In the genomic region with DNA sequence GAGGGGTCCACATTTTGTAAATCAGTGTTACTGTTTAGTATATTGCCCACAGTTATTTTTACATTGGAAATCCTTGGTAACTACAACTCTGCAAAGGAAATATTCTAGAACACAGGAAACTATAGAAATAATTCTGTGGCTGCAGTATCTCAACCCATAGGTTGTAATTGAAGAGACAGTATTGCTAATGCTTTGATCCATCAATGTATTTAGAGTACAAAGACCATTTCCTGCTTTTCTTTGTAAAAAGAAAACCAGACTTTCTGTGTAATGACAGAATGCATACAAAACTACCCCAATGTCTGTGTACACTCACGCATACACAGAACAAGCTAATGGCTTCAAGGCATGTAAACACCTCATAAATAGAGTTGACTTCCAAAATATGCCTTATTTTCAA, we compare ENCODE assay signal across 36 cellular contexts.
"Had no signal": no experiment of that assay in that cellular context is flagged by ENCODE, and none has a peak within 500 bp of the region (broad histone marks: within the 10 kb centered on the region; RNA-seq: fewer than 3 reads in every experiment).

No MANE protein-coding gene starts in this region.

- DNase-seq: activated effector memory CD4-positive, alpha-beta T cell treated with anti-CD3 and anti-CD28 coated beads, Interleukin-2, amount 50 U/mL, for 16 hours; activated effector memory CD4-positive, alpha-beta T cell treated with Interleukin-2 at 50 U/mL for 16 hours; activated gamma-delta T cell; activated gamma-delta T cell treated with Interleukin-2 at 50 U/mL for 16 hours; activated naive CD4-positive, alpha-beta T cell; activated naive CD4-positive, alpha-beta T cell treated with anti-CD3 and anti-CD28 coated beads for 36 hours; activated naive CD4-positive, alpha-beta T cell treated with anti-CD3 and anti-CD28 coated beads, Interleukin-2, amount 10 ng/mL, durations not matched to agents 7 days and 5 days; activated naive CD4-positive, alpha-beta T cell treated with anti-CD3 and anti-CD28 coated beads, Interleukin-2, amount 50 U/mL, for 16 hours; activated naive CD4-positive, alpha-beta T cell treated with Interleukin-2 at 50 U/mL for 16 hours; activated naive CD8-positive, alpha-beta T cell treated with anti-CD3 and anti-CD28 coated beads for 36 hours; activated naive CD8-positive, alpha-beta T cell treated with anti-CD3 and anti-CD28 coated beads, Interleukin-2, amount 10 ng/mL, durations not matched to agents 7 days and 5 days; activated naive CD8-positive, alpha-beta T cell treated with anti-CD3 and anti-CD28 coated beads, Interleukin-2, amount 50 U/mL, for 24 hours; activated T-cell treated with anti-CD3 and anti-CD28 coated beads, Interleukin-2, amount 50 U/mL, for 4 hours; activated T-cell treated with anti-CD3 and anti-CD28 coated beads, Interleukin-2, amount 50 U/mL, for 48 hours; activated T-cell treated with anti-CD3 and anti-CD28 coated beads, Interleukin-2, amount 50 U/mL, for 72 hours; adrenal gland; amniotic stem cell; amygdala; anterior cingulate cortex; aorta; body of pancreas; brain microvascular endothelial cell; caudate nucleus; central memory CD4-positive, alpha-beta T cell; cerebellar nuclear complex had no signal

- H3K4me3 ChIP-seq: adrenal gland, ascending aorta, body of pancreas, breast epithelium, cardiac muscle cell had no signal

- H3K27ac ChIP-seq: adrenal gland, ascending aorta, body of pancreas, brain microvascular endothelial cell, breast epithelium, cardiac muscle cell had no signal

- ATAC-seq: activated naive CD4-positive, alpha-beta T cell treated with anti-CD3 and anti-CD28 coated beads, Interleukin-2, amount 50 U/mL, for 72 hours; activated naive CD8-positive, alpha-beta T cell treated with anti-CD3 and anti-CD28 coated beads, Interleukin-2, amount 50 U/mL, for 24 hours; activated T-cell treated with anti-CD3 and anti-CD28 coated beads, Interleukin-2, amount 50 U/mL, for 4 hours; activated T-cell treated with anti-CD3 and anti-CD28 coated beads, Interleukin-2, amount 50 U/mL, for 72 hours; activated T-helper 17 cell treated with anti-CD3 and anti-CD28 coated beads, Interleukin-2, amount 50 U/mL, for 72 hours; body of pancreas had no signal

- H3K27me3 ChIP-seq: adrenal gland, ascending aorta, body of pancreas, brain microvascular endothelial cell, breast epithelium, cardiac muscle cell had no signal

- H3K36me3 ChIP-seq: adrenal gland, ascending aorta, brain microvascular endothelial cell, breast epithelium, cardiac muscle cell had no signal

- H3K4me1 Mint-ChIP-seq: activated naive CD4-positive, alpha-beta T cell treated with anti-CD3 and anti-CD28 coated beads, Interleukin-2, amount 10 ng/mL, durations not matched to agents 7 days and 5 days; activated naive CD4-positive, alpha-beta T cell treated with anti-CD3 and anti-CD28 coated beads, Interleukin-2, amount 50 U/mL, for 24 hours; activated naive CD8-positive, alpha-beta T cell treated with anti-CD3 and anti-CD28 coated beads for 36 hours; activated naive CD8-positive, alpha-beta T cell treated with anti-CD3 and anti-CD28 coated beads, Interleukin-2, amount 10 ng/mL, durations not matched to agents 7 days and 5 days; activated naive CD8-positive, alpha-beta T cell treated with anti-CD3 and anti-CD28 coated beads, Interleukin-2, amount 50 U/mL, for 24 hours; activated T-helper 17 cell treated with anti-CD3 and anti-CD28 coated beads, Interleukin-2, amount 50 U/mL, for 72 hours; brain; central memory CD8-positive, alpha-beta T cell had no signal

- H3K9me3 Mint-ChIP-seq: activated naive CD4-positive, alpha-beta T cell treated with anti-CD3 and anti-CD28 coated beads for 36 hours; activated naive CD4-positive, alpha-beta T cell treated with anti-CD3 and anti-CD28 coated beads, Interleukin-2, amount 10 ng/mL, durations not matched to agents 7 days and 5 days; activated naive CD4-positive, alpha-beta T cell treated with anti-CD3 and anti-CD28 coated beads, Interleukin-2, amount 50 U/mL, for 24 hours; activated naive CD8-positive, alpha-beta T cell treated with anti-CD3 and anti-CD28 coated beads for 36 hours; activated naive CD8-positive, alpha-beta T cell treated with anti-CD3 and anti-CD28 coated beads, Interleukin-2, amount 10 ng/mL, durations not matched to agents 7 days and 5 days; activated naive CD8-positive, alpha-beta T cell treated with anti-CD3 and anti-CD28 coated beads, Interleukin-2, amount 50 U/mL, for 24 hours; activated T-cell treated with anti-CD3 and anti-CD28 coated beads, Interleukin-2, amount 50 U/mL, for 4 hours; activated T-helper 1 cell treated with anti-CD3 and anti-CD28 coated beads, Interleukin-12 subunit alpha, Interleukin-12 subunit beta, Interleukin-2, Interleukin-4 antibody, amounts not matched to agents 30 ng/mL and 10 ng/mL and 1 ng/mL, durations not matched to agents 14 hours and 24 hours and 36 hours; activated T-helper 17 cell treated with anti-CD3 and anti-CD28 coated beads, Interleukin-2, amount 50 U/mL, for 72 hours; activated T-helper 2 cell treated with anti-CD3 and anti-CD28 coated beads, Interferon-gamma antibody, Interleukin-2, Interleukin-4, amounts not matched to agents 10 μg/mL and 5 μg/mL and 100 μg/mL, durations not matched to agents 14 hours and 24 hours and 36 hours had no signal

- H3K9me3 ChIP-seq: adrenal gland, ascending aorta, body of pancreas, breast epithelium had no signal

- H3K36me3 Mint-ChIP-seq: activated naive CD4-positive, alpha-beta T cell treated with anti-CD3 and anti-CD28 coated beads, Interleukin-2, amount 10 ng/mL, durations not matched to agents 7 days and 5 days; activated naive CD4-positive, alpha-beta T cell treated with anti-CD3 and anti-CD28 coated beads, Interleukin-2, amount 50 U/mL, for 24 hours; activated naive CD4-positive, alpha-beta T cell treated with anti-CD3 and anti-CD28 coated beads, Interleukin-2, amount 50 U/mL, for 72 hours; activated naive CD8-positive, alpha-beta T cell; activated naive CD8-positive, alpha-beta T cell treated with anti-CD3 and anti-CD28 coated beads for 36 hours; activated naive CD8-positive, alpha-beta T cell treated with anti-CD3 and anti-CD28 coated beads, Interleukin-2, amount 10 ng/mL, durations not matched to agents 7 days and 5 days; brain had no signal

- H3K4me3 Mint-ChIP-seq: activated naive CD4-positive, alpha-beta T cell treated with anti-CD3 and anti-CD28 coated beads for 36 hours; activated naive CD4-positive, alpha-beta T cell treated with anti-CD3 and anti-CD28 coated beads, Interleukin-2, amount 10 ng/mL, durations not matched to agents 7 days and 5 days; activated naive CD4-positive, alpha-beta T cell treated with anti-CD3 and anti-CD28 coated beads, Interleukin-2, amount 50 U/mL, for 24 hours; activated naive CD8-positive, alpha-beta T cell; activated naive CD8-positive, alpha-beta T cell treated with anti-CD3 and anti-CD28 coated beads for 36 hours; activated naive CD8-positive, alpha-beta T cell treated with anti-CD3 and anti-CD28 coated beads, Interleukin-2, amount 10 ng/mL, durations not matched to agents 7 days and 5 days; activated naive CD8-positive, alpha-beta T cell treated with anti-CD3 and anti-CD28 coated beads, Interleukin-2, amount 50 U/mL, for 24 hours; activated T-cell treated with anti-CD3 and anti-CD28 coated beads, Interleukin-2, amount 50 U/mL, for 4 hours; activated T-cell treated with anti-CD3 and anti-CD28 coated beads, Interleukin-2, amount 50 U/mL, for 72 hours; activated T-helper 1 cell treated with anti-CD3 and anti-CD28 coated beads, Interleukin-12 subunit alpha, Interleukin-12 subunit beta, Interleukin-2, Interleukin-4 antibody, amounts not matched to agents 30 ng/mL and 10 ng/mL and 1 ng/mL, durations not matched to agents 14 hours and 24 hours and 36 hours; activated T-helper 17 cell treated with anti-CD3 and anti-CD28 coated beads, Interleukin-2, amount 50 U/mL, for 72 hours; brain; central memory CD8-positive, alpha-beta T cell had no signal

- H3K27me3 Mint-ChIP-seq: activated naive CD4-positive, alpha-beta T cell treated with anti-CD3 and anti-CD28 coated beads, Interleukin-2, amount 10 ng/mL, durations not matched to agents 7 days and 5 days; activated naive CD8-positive, alpha-beta T cell; activated naive CD8-positive, alpha-beta T cell treated with anti-CD3 and anti-CD28 coated beads, Interleukin-2, amount 10 ng/mL, durations not matched to agents 7 days and 5 days; activated naive CD8-positive, alpha-beta T cell treated with anti-CD3 and anti-CD28 coated beads, Interleukin-2, amount 50 U/mL, for 24 hours; activated T-helper 17 cell treated with anti-CD3 and anti-CD28 coated beads, Interleukin-2, amount 50 U/mL, for 72 hours; brain; central memory CD8-positive, alpha-beta T cell had no signal

- H3K4me1 ChIP-seq: adrenal gland, ascending aorta, body of pancreas, breast epithelium had no signal

- H3K27ac Mint-ChIP-seq: activated naive CD4-positive, alpha-beta T cell treated with anti-CD3 and anti-CD28 coated beads for 36 hours; activated naive CD4-positive, alpha-beta T cell treated with anti-CD3 and anti-CD28 coated beads, Interleukin-2, amount 10 ng/mL, durations not matched to agents 7 days and 5 days; activated naive CD4-positive, alpha-beta T cell treated with anti-CD3 and anti-CD28 coated beads, Interleukin-2, amount 50 U/mL, for 24 hours; activated naive CD4-positive, alpha-beta T cell treated with anti-CD3 and anti-CD28 coated beads, Interleukin-2, amount 50 U/mL, for 72 hours; activated naive CD8-positive, alpha-beta T cell; activated naive CD8-positive, alpha-beta T cell treated with anti-CD3 and anti-CD28 coated beads for 36 hours; activated naive CD8-positive, alpha-beta T cell treated with anti-CD3 and anti-CD28 coated beads, Interleukin-2, amount 10 ng/mL, durations not matched to agents 7 days and 5 days; activated naive CD8-positive, alpha-beta T cell treated with anti-CD3 and anti-CD28 coated beads, Interleukin-2, amount 50 U/mL, for 24 hours; activated T-cell treated with anti-CD3 and anti-CD28 coated beads, Interleukin-2, amount 50 U/mL, for 72 hours; activated T-helper 1 cell treated with anti-CD3 and anti-CD28 coated beads, Interleukin-12 subunit alpha, Interleukin-12 subunit beta, Interleukin-2, Interleukin-4 antibody, amounts not matched to agents 30 ng/mL and 10 ng/mL and 1 ng/mL, durations not matched to agents 14 hours and 24 hours and 36 hours; activated T-helper 17 cell treated with anti-CD3 and anti-CD28 coated beads, Interleukin-2, amount 50 U/mL, for 72 hours; activated T-helper 2 cell treated with anti-CD3 and anti-CD28 coated beads, Interferon-gamma antibody, Interleukin-2, Interleukin-4, amounts not matched to agents 10 μg/mL and 5 μg/mL and 100 μg/mL, durations not matched to agents 14 hours and 24 hours and 36 hours; brain had no signal
